ENCODE assay signal across 9 cellular contexts in genomic region chr2:43106767-43107527, GRCh38.
DNase-seq lines count a peak whose midpoint lies in the region; ATAC-seq and TF ChIP-seq lines count a peak whose summit lies in the region.
"Had no signal": no experiment of that assay in that cellular context is flagged by ENCODE, and none has a peak within 500 bp of the region (broad histone marks: within the 10 kb centered on the region; RNA-seq: fewer than 3 reads in every experiment).

No MANE protein-coding gene starts in this region.

- H3K4me1 ChIP-seq in hepatocyte (ENCODE audit: insufficient read depth): peaks cover 40% of the 10 kb centered on the region

- WGBS in hepatocyte (ENCODE audit: low lambda C conversion rate, missing lambda C conversion rate): 71% methylated on average over 9 of the region's 9 CpGs

- no peak overlapping the region for H3K4me2 ChIP-seq in hepatocyte

- no peaks in the 10 kb centered on the region for H3K79me2 ChIP-seq in hepatocyte

- no peaks in the 10 kb centered on the region for H3K36me3 ChIP-seq in hepatocyte (replicated peaks; ENCODE audit: insufficient read depth, low read depth)

- H3K4me3 ChIP-seq in hepatocyte (no peak overlapping the region), skin epidermis (no peak overlapping the region)

- peak overlapping the region; percentile 63 for H2AFZ ChIP-seq in hepatocyte

- H4K20me1 ChIP-seq in hepatocyte (ENCODE audit: insufficient read depth, poor library complexity, severe bottlenecking): no peaks in the 10 kb centered on the region

- H3K9me3 ChIP-seq in hepatocyte (ENCODE audit: low read depth): no peaks in the 10 kb centered on the region

- no peaks in the 10 kb centered on the region for H3K27me3 ChIP-seq in hepatocyte

- no peaks in the 10 kb centered on the region for H3K9me2 ChIP-seq in hepatocyte (replicated peaks; ENCODE audit: insufficient read depth)

- no peak for TF ChIP-seq CTCF in hepatocyte (IDR thresholded peaks at IDR 0.05; ENCODE audit: poor library complexity)

- H3K27ac ChIP-seq in hepatocyte (peak overlapping the region; percentile 68), skin epidermis (peak overlapping the region in 19 of 21 experiments; percentile 0 to 88 (median 61))

- peak; percentile 85 for DNase-seq in SIG-M5 (lab: John Stamatoyannopoulos, UW)
- peak; percentile 10 for DNase-seq in hepatocyte (ENCODE audit: low spot score)
- no peak for DNase-seq in AG08396 (ENCODE audit: low spot score)
- no peak for DNase-seq in cerebellum (ENCODE audit: low spot score)
- no peak for DNase-seq in NCI-H2227 (lab: John Stamatoyannopoulos, UW; ENCODE audit: unreplicated experiment)
- DNase-seq: NCI-H1417 had no signal

- ATAC-seq in GM21528 (IDR thresholded peaks at IDR 0.05; ENCODE audit: low FRiP score, unreplicated experiment) (peak; percentile 45), HG03039 (IDR thresholded peaks at IDR 0.05; ENCODE audit: unreplicated experiment) (no peak)

Comparison
In these comparisons a context has a peak if more than half of its experiments do, and no peak if none do; other contexts are left out.
1. DNase-seq: peak in SIG-M5 (single experiment) and hepatocyte (single experiment); none in AG08396 (single experiment), cerebellum (single experiment) and NCI-H2227 (single experiment).